In genomic region chr7:45456747-45457146, GRCh38 we compare ENCODE assay signal across 14 cellular contexts.
A peak's percentile ranks its signal among the peaks of the same experiment; 100 is the strongest.
DNase-seq lines count a peak whose midpoint lies in the region; ATAC-seq and TF ChIP-seq lines count a peak whose summit lies in the region.
"Had no signal": no experiment of that assay in that cellular context is flagged by ENCODE, and none has a peak within 500 bp of the region (broad histone marks: within the 10 kb centered on the region; RNA-seq: fewer than 3 reads in every experiment).

No MANE protein-coding gene starts in this region.

- DNase-seq in AG20443 (ENCODE audit: low spot score), result peak; percentile 67
- DNase-seq in HS-5 (ENCODE audit: low read depth), result peak; percentile 49
- peak; percentile 80 for DNase-seq in astrocyte of the cerebellum (ENCODE audit: low read depth)
- peak; percentile 33 for DNase-seq in myocyte (ENCODE audit: low read depth)
- DNase-seq in NCI-H1694 (lab: John Stamatoyannopoulos, UW), result no peak
- DNase-seq in vagina (ENCODE audit: extremely low spot score in 2 of 2), result no peak
- DNase-seq: ACHN, H9, NCI-H446 treated with DMSO at 0.1 percent for 48 hours, NCI-H774, T-helper 2 cell had no signal

- no peaks in the 10 kb centered on the region for H3K9me3 ChIP-seq in vagina
- H3K9me3 ChIP-seq: BLaER1 treated with 17β-estradiol and CSF1 and Interleukin-3, amounts not matched to agents 10 nM and 100 nM had no signal

- TF ChIP-seq CTCF in astrocyte of the cerebellum (IDR thresholded peaks at IDR 0.05; ENCODE audit: low read depth, low read length, missing control alignments), result no peak
- TF ChIP-seq CTCF in vagina (IDR thresholded peaks at IDR 0.05), result no peak

- intact Hi-C loops in vagina (cut with DNase I), result no loop called here

- no peaks in the 10 kb centered on the region for H3K27me3 ChIP-seq in vagina
- H3K27me3 ChIP-seq: BLaER1 treated with 17β-estradiol and CSF1 and Interleukin-3, amounts not matched to agents 10 nM and 100 nM had no signal

- in situ Hi-C loops in astrocyte of the cerebellum (cut with HindIII; ENCODE audit: low sequenced_read_pairs), result no loop called here

- H3K27ac ChIP-seq in vagina, result no peak overlapping the region
- H3K27ac ChIP-seq: BLaER1 treated with 17β-estradiol and CSF1 and Interleukin-3, amounts not matched to agents 10 nM and 100 nM had no signal

- TF ChIP-seq POLR2A in vagina (IDR thresholded peaks at IDR 0.05), result no peak

- ATAC-seq in GM19397 (IDR thresholded peaks at IDR 0.05; ENCODE audit: unreplicated experiment) (no peak), GM21717 (IDR thresholded peaks at IDR 0.05; ENCODE audit: unreplicated experiment) (no peak)

- H3K36me3 ChIP-seq in vagina, result no peaks in the 10 kb centered on the region
- H3K36me3 ChIP-seq: BLaER1 treated with 17β-estradiol and CSF1 and Interleukin-3, amounts not matched to agents 10 nM and 100 nM had no signal

- H3K4me3 ChIP-seq in astrocyte of the cerebellum (ENCODE audit: low read depth, low read length) (no peak overlapping the region), vagina (no peak overlapping the region)
- H3K4me3 ChIP-seq: BLaER1 treated with 17β-estradiol and CSF1 and Interleukin-3, amounts not matched to agents 10 nM and 100 nM had no signal

- H3K4me1 ChIP-seq in vagina, result no peaks in the 10 kb centered on the region

Comparison
In these comparisons a context has a peak if more than half of its experiments do, and no peak if none do; other contexts are left out.
1. DNase-seq: peak in AG20443 (single experiment), HS-5 (single experiment), astrocyte of the cerebellum (single experiment) and myocyte (single experiment); none in NCI-H1694 (single experiment) and vagina (0 of 2).